Comparison of ENCODE assay signal across 24 cellular contexts in the genomic region with DNA sequence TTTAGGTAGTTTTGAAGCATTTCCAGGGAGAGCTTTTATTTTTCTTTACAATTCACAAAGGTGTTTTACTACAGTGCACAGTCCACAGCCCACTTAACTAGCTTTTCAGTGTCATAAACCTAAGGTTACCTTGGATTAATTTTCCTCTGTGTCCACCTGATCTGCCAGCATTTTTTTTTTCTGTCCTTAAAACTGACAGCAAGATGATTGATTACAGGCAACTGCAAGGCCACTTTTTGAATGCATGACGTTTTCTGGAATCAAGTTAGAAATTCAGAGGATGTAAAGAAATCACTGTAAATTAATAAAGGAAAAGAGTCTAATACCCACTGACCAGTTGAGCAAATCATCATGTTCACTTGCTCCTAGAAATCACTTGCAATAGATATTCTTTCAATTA.
"Had no signal": no experiment of that assay in that cellular context is flagged by ENCODE, and none has a peak within 500 bp of the region (broad histone marks: within the 10 kb centered on the region; RNA-seq: fewer than 3 reads in every experiment).

No MANE protein-coding gene starts in this region.

- H3K4me1 ChIP-seq: colonic mucosa, esophagus muscularis mucosa, esophagus squamous epithelium, foreskin keratinocyte, gastrocnemius medialis, gastroesophageal sphincter, heart left ventricle, heart right ventricle had no signal

- H3K9me3 ChIP-seq: colonic mucosa, esophagus muscularis mucosa, esophagus squamous epithelium, gastrocnemius medialis, gastroesophageal sphincter, heart left ventricle, heart right ventricle had no signal

- H3K27ac Mint-ChIP-seq: dendritic cell treated with granulocyte-macrophage colony-stimulating factor and Interleukin-4, amounts not matched to agents 40 ng/mL and 50 ng/mL, for 4 days; effector memory CD8-positive, alpha-beta T cell; endodermal cell had no signal

- H3K27me3 Mint-ChIP-seq: dendritic cell treated with granulocyte-macrophage colony-stimulating factor and Interleukin-4, amounts not matched to agents 40 ng/mL and 50 ng/mL, for 4 days; effector memory CD8-positive, alpha-beta T cell had no signal

- H3K27me3 ChIP-seq: colonic mucosa, dorsolateral prefrontal cortex, esophagus muscularis mucosa, esophagus squamous epithelium, foreskin keratinocyte, gastrocnemius medialis, gastroesophageal sphincter, heart right ventricle had no signal

- H3K36me3 ChIP-seq: colonic mucosa, esophagus muscularis mucosa, esophagus squamous epithelium, gastrocnemius medialis, gastroesophageal sphincter, heart left ventricle, heart right ventricle had no signal

- DNase-seq: colonic mucosa; cortex of kidney; dermis blood vessel endothelial cell; dorsolateral prefrontal cortex; effector CD4-positive, alpha-beta T cell; effector CD8-positive, alpha-beta T cell; effector memory CD4-positive, alpha-beta T cell; effector memory CD8-positive, alpha-beta T cell; endodermal cell; erythroblast; esophagus squamous epithelium; foreskin fibroblast; foreskin keratinocyte; foreskin melanocyte; gastrocnemius medialis; glutamatergic neuron; head of caudate nucleus; heart left ventricle; heart right ventricle had no signal

- H3K9me3 Mint-ChIP-seq: endodermal cell had no signal

- H3K4me3 Mint-ChIP-seq: dendritic cell treated with granulocyte-macrophage colony-stimulating factor and Interleukin-4, amounts not matched to agents 40 ng/mL and 50 ng/mL, for 4 days; effector memory CD8-positive, alpha-beta T cell; endodermal cell had no signal

- H3K27ac ChIP-seq: colonic mucosa, coronary artery, dorsolateral prefrontal cortex, epithelial cell of prostate, esophagus muscularis mucosa, esophagus squamous epithelium, foreskin keratinocyte, gastrocnemius medialis, gastroesophageal sphincter, heart left ventricle, heart right ventricle had no signal

- H3K4me3 ChIP-seq: colonic mucosa, coronary artery, dorsolateral prefrontal cortex, esophagus muscularis mucosa, esophagus squamous epithelium, gastrocnemius medialis, gastroesophageal sphincter, heart left ventricle, heart right ventricle had no signal
